Comparison of ENCODE assay signal across 1 cellular context in the genomic region with DNA sequence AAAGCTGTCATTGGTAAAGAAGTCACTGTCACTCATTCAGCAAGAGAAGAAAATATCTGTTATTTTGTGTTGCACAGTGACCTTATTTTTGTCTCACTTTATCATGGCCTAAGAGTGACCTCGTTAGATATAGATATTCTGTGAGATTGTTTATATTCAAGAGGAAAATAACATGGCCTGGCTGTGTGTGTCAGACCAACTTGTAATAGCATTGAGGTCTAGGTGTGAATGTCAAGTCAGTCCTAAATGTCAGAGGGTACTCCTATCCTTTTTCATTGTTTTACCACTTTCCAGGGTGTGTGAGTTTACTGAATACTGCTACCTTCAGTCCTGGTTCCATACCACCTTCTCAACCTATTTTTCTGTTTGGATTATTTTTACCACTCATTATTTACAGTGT.
TF ChIP-seq lines count a peak whose summit lies in the region.

No MANE protein-coding gene starts in this region.

TF ChIP-seq in IMR-90, 13 proteins besides CTCF, POLR2A, EP300 and RAD21:
- TF ChIP-seq, protein P1, sequence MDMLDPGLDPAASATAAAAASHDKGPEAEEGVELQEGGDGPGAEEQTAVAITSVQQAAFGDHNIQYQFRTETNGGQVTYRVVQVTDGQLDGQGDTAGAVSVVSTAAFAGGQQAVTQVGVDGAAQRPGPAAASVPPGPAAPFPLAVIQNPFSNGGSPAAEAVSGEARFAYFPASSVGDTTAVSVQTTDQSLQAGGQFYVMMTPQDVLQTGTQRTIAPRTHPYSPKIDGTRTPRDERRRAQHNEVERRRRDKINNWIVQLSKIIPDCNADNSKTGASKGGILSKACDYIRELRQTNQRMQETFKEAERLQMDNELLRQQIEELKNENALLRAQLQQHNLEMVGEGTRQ (IDR thresholded peaks at IDR 0.05; ENCODE audit: low read depth, low read length) = no peak
- TF ChIP-seq MAZ (IDR thresholded peaks at IDR 0.05; ENCODE audit: borderline replicate concordance, low read depth, low read length) (no peak), CEBPB (IDR thresholded peaks at IDR 0.05; ENCODE audit: low read depth, low read length) (no peak), MXI1 (IDR thresholded peaks at IDR 0.05; ENCODE audit: borderline replicate concordance, low read depth, low read length) (no peak), SMC3 (IDR thresholded peaks at IDR 0.05; ENCODE audit: low read depth, low read length) (no peak), NFE2L2 (IDR thresholded peaks at IDR 0.05; ENCODE audit: low read depth, low read length) (no peak), RCOR1 (IDR thresholded peaks at IDR 0.05; ENCODE audit: insufficient replicate concordance, low read length) (no peak), FOS (IDR thresholded peaks at IDR 0.05; ENCODE audit: low read depth, low read length) (no peak), CHD1 (IDR thresholded peaks at IDR 0.05; ENCODE audit: low read depth, low read length) (no peak), MAFK (IDR thresholded peaks at IDR 0.05; ENCODE audit: low read depth, low read length) (no peak), RFX5 (IDR thresholded peaks at IDR 0.05; ENCODE audit: low read depth, low read length) (no peak), BHLHE40 (IDR thresholded peaks at IDR 0.05; ENCODE audit: low read depth, low read length) (no peak)
- TF ChIP-seq, protein P2, sequence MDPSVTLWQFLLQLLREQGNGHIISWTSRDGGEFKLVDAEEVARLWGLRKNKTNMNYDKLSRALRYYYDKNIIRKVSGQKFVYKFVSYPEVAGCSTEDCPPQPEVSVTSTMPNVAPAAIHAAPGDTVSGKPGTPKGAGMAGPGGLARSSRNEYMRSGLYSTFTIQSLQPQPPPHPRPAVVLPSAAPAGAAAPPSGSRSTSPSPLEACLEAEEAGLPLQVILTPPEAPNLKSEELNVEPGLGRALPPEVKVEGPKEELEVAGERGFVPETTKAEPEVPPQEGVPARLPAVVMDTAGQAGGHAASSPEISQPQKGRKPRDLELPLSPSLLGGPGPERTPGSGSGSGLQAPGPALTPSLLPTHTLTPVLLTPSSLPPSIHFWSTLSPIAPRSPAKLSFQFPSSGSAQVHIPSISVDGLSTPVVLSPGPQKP (IDR thresholded peaks at IDR 0.05; ENCODE audit: borderline replicate concordance, low read depth, low read length) = no peak
TF ChIP-seq in IMR-90: peak in this region for 0.
